In genomic region chr12:1993341-1993740, GRCh38 we compare ENCODE assay signal across 9 cellular contexts. TPM values are rescaled to one million over a fixed set of nuclear protein-coding genes. Genes with fewer than 3 reads are reported as not detected.
DNase-seq lines count a peak whose midpoint lies in the region; ATAC-seq and TF ChIP-seq lines count a peak whose summit lies in the region.
"Had no signal": no experiment of that assay in that cellular context is flagged by ENCODE, and none has a peak within 500 bp of the region (broad histone marks: within the 10 kb centered on the region; RNA-seq: fewer than 3 reads in every experiment).

No MANE protein-coding gene starts in this region.

- no peak for TF ChIP-seq EP300 in stomach (IDR thresholded peaks at IDR 0.05)

- H3K4me3 ChIP-seq in HEK293 (ENCODE audit: low read depth, low read length) (no peak overlapping the region), SK-N-MC (no peak overlapping the region), stomach (no peak overlapping the region), body of pancreas (no peak overlapping the region)
- H3K4me3 ChIP-seq: pancreas had no signal

- 25 to 53% (median 34%) methylated on average over 2 of the region's 2 CpGs for WGBS in stomach, 5 donors
- 40 to 42% methylated on average over 2 of the region's 2 CpGs for WGBS in body of pancreas, 2 donors

- no peak for TF ChIP-seq CTCF in HEK293 (tag by site-specific recombination; IDR thresholded peaks at IDR 0.05)
- TF ChIP-seq CTCF in stomach (IDR thresholded peaks at IDR 0.05): no peak
- TF ChIP-seq CTCF in body of pancreas (IDR thresholded peaks at IDR 0.05): no peak

- POLR2A ChIA-PET in HEK293 (lab: Yijun Ruan, JAX): no interaction called here

- CTCF ChIA-PET in HEK293 (lab: Yijun Ruan, JAX): interaction anchor here (1.1 to 1.2 kb wide), 2 partner anchors 14 to 41 kb away, joined by 4 read pairs; no protein-coding TSS in a partner anchor

- H3K36me3 ChIP-seq in HEK293 (ENCODE audit: control insufficient read depth in 2 of 2, insufficient read depth in 1 of 2, low read length in 2 of 2) (peaks cover 36 to 58% of the 10 kb centered on the region in 2 experiments), SK-N-MC (ENCODE audit: insufficient read depth, low read length) (peaks cover 33% of the 10 kb centered on the region), stomach (peaks cover 3 to 66% (median 52%) of the 10 kb centered on the region in 4 donors), body of pancreas (replicated peaks in 1 of 2; ENCODE audit: insufficient read depth in 1 of 2, low read depth in 2 of 2) (peaks cover 0 to 2% of the 10 kb centered on the region in 2 donors)

- no peaks in the 10 kb centered on the region for H3K9me3 ChIP-seq in HEK293 (ENCODE audit: control insufficient read depth, insufficient read depth, low read depth, low read length)
- no peaks in the 10 kb centered on the region for H3K9me3 ChIP-seq in SK-N-MC (ENCODE audit: low read depth, low read length)
- H3K9me3 ChIP-seq in stomach: no peaks in the 10 kb centered on the region
- no peaks in the 10 kb centered on the region for H3K9me3 ChIP-seq in body of pancreas
- H3K9me3 ChIP-seq: pancreas had no signal

- 0 out of 2 replicates have a peak, but pooled peaks cover 6% of the 10 kb centered on the region for H3K4me1 ChIP-seq in HEK293 (ENCODE audit: control insufficient read depth, insufficient read depth, low read length)
- H3K4me1 ChIP-seq in stomach: peaks cover 0 to 28% (median 15%) of the 10 kb centered on the region in 4 donors
- no peaks in the 10 kb centered on the region for H3K4me1 ChIP-seq in body of pancreas

- H3K9ac ChIP-seq in SK-N-MC (ENCODE audit: insufficient read length): no peak overlapping the region

- ATAC-seq in body of pancreas (no peak), GM21381 (IDR thresholded peaks at IDR 0.05; ENCODE audit: unreplicated experiment) (no peak)

- H3K27ac ChIP-seq in HEK293 (ENCODE audit: extremely low read depth, low read depth, low read length) (no peak overlapping the region), SK-N-MC (peak overlapping the region; percentile 84; the same call in 1 of the 2 replicates), stomach (peak overlapping the region in 4 of 5 donors; percentile 62 to 79 (median 70)), body of pancreas (no peak overlapping the region)
- H3K27ac ChIP-seq: pancreas had no signal

- intact Hi-C loops in stomach (cut with DNase I; ENCODE audit: low total_unique reads): no loop called here
- intact Hi-C loops in body of pancreas (cut with DNase I): no loop called here

- TF ChIP-seq POLR2A in stomach (IDR thresholded peaks at IDR 0.05) (no peak), body of pancreas (IDR thresholded peaks at IDR 0.05) (no peak)

- DNase-seq in SK-N-MC (ENCODE audit: low read depth, low spot score): no peak
- peak; percentile 96 for DNase-seq in fibroblast of peridontal ligament (ENCODE audit: extremely low read depth)
- no peak for DNase-seq in stomach
- no peak for DNase-seq in stimulated activated CD4-positive, alpha-beta T cell treated with anti-CD3 and anti-CD28 coated beads, Interleukin-4, amount 100 ng/mL, for 4 hours
- DNase-seq in body of pancreas: no peak
- DNase-seq: activated CD4-positive, alpha-beta T cell treated with anti-CD3 and anti-CD28 coated beads, Interleukin-2, amount 10 ng/mL, durations not matched to agents 24 days and 14 days; pancreas had no signal

- no peaks in the 10 kb centered on the region for H3K27me3 ChIP-seq in stomach
- no peaks in the 10 kb centered on the region for H3K27me3 ChIP-seq in body of pancreas
- H3K27me3 ChIP-seq: pancreas had no signal

TF ChIP-seq in HEK293, 187 proteins besides CTCF, POLR2A, EP300 and RAD21 (continues in another document):
- no peak for TF ChIP-seq ZNF449 (tag by site-specific recombination; IDR thresholded peaks at IDR 0.05)
- no peak for TF ChIP-seq ZNF10 (tag by site-specific recombination; IDR thresholded peaks at IDR 0.05)
- no peak for TF ChIP-seq ZNF624 (tag by site-specific recombination; IDR thresholded peaks at IDR 0.05)
- TF ChIP-seq ZBTB21 (tag by site-specific recombination; IDR thresholded peaks at IDR 0.05): peak; percentile 74
- TF ChIP-seq ZNF335 (tag by site-specific recombination; conservative IDR thresholded peaks at IDR 0.05): peak; percentile 61
- no peak for TF ChIP-seq MEIS1 (CRISPR knock-in tag; IDR thresholded peaks at IDR 0.05; ENCODE audit: borderline replicate concordance)
- no peak for TF ChIP-seq KLF16 (tag by site-specific recombination; IDR thresholded peaks at IDR 0.05)
- TF ChIP-seq EGR2 (tag by site-specific recombination; IDR thresholded peaks at IDR 0.05; ENCODE audit: low read depth): no peak
- TF ChIP-seq ZNF837 (tag by site-specific recombination; IDR thresholded peaks at IDR 0.05): no peak
- no peak for TF ChIP-seq ZNF677 (tag by site-specific recombination; IDR thresholded peaks at IDR 0.05)
- no peak for TF ChIP-seq ZNF174 (tag by site-specific recombination; IDR thresholded peaks at IDR 0.05)
- peak; percentile 74; the same call in 1 of the 2 replicates for TF ChIP-seq INSM2 (tag by site-specific recombination; IDR thresholded peaks at IDR 0.05)
- TF ChIP-seq ZNF157 (tag by site-specific recombination; IDR thresholded peaks at IDR 0.05): no peak
- TF ChIP-seq ZNF148 (tag by site-specific recombination; IDR thresholded peaks at IDR 0.05; ENCODE audit: borderline replicate concordance): peak; percentile 86; the same call in 1 of the 2 replicates
- 0 out of 2 replicates have a peak, but pooled peaks have one; percentile 35 for TF ChIP-seq ZNF324 (tag by site-specific recombination; IDR thresholded peaks at IDR 0.05)
- no peak for TF ChIP-seq ZNF23 (tag by site-specific recombination; IDR thresholded peaks at IDR 0.05; ENCODE audit: borderline replicate concordance)
- peak; percentile 85; the same call in 1 of the 2 replicates for TF ChIP-seq SALL2 (tag by site-specific recombination; IDR thresholded peaks at IDR 0.05; ENCODE audit: borderline replicate concordance)
- TF ChIP-seq ZNF777 (tag by site-specific recombination; IDR thresholded peaks at IDR 0.05; ENCODE audit: borderline replicate concordance): no peak
- peak; percentile 39; the same call in 1 of the 2 replicates for TF ChIP-seq ZFP69B (tag by site-specific recombination; IDR thresholded peaks at IDR 0.05)

RNA-seq across cellular contexts. Expression of gene DCP1B, which starts 10.9 kb away (rescaled TPM):
- total RNA-seq in stomach (10 to 100 TPM in 4 of 5 donors, not detected in 1; 16.0 to 43.2 (median 28.4) TPM), body of pancreas (10 to 100 TPM in 1 of 2 donors, 1 to 10 TPM in 1; 7.9 to 13.2 TPM)
- 1 to 10 TPM; 5.8 to 9.3 (median 6.5) TPM for polyA plus RNA-seq in stomach

RNA-seq across cellular contexts. Expression of gene CACNA1C, which starts 59.4 kb away (rescaled TPM):
- 10 to 100 TPM in 3 of 5 donors, 1 to 10 TPM in 2; 6.7 to 55.8 (median 23.7) TPM for total RNA-seq in stomach
- 1 to 10 TPM in 1 of 3 donors, under 1 TPM in 2; 0.31 to 2.8 (median 0.93) TPM for polyA plus RNA-seq in stomach
- total RNA-seq in body of pancreas: 1 to 10 TPM; 2.3 to 4.4 TPM

Comparison
In these comparisons a context has a peak if more than half of its experiments do, and no peak if none do; other contexts are left out.
1. H3K27ac ChIP-seq: peak in SK-N-MC (single experiment) and stomach (4 of 5); none in HEK293 (single experiment) and body of pancreas (0 of 4).